ENCODE assay signal across 8 cellular contexts in the genomic region with DNA sequence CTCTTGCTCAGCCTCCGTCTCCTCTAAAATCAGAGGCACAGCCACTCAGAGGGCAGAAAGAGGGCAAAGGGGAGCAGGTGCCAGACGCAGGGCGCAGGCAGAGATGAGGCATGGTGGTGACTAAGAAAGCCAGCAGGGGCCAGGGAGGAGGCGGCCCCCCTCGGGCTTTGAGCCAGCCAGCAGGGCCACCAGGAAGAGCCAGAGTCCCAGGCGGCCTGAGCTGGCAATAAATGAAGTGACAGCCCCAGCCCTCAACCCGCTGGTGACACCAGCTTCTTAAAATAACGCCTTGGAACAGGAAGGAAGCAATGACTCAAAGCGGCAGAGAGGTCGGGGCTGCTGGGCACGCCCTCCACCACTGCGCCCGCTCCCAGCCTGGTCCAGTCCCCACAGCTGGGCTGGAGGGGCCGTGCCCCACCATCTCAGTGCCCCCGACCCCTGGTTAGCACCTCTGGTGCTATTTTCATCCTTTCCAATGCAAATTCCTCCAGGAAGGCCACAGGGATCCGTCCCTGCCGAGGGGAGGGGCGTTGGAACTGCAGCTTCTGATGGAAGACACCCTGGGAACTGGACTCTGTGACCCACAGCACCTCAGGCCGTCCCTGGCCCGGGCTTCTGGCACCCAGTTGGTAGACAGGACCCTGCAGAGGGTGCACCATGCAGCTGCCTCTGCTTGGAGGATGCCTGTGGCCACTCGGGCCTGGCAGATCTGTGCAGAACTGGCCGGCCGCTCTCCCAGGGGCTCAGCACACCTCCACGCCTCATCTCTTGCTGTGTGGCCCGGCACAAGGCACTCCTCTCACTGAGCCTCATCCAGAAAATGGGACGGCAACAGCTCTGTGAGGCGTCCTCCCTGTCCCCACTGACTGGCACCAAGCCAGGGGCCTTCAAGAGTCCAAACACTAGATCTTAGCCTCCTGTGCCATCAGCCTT.
DNase-seq lines count a peak whose midpoint lies in the region; ATAC-seq and TF ChIP-seq lines count a peak whose summit lies in the region.

No MANE protein-coding gene starts in this region.

- no peak for TF ChIP-seq CTCF in PC-9 (conservative IDR thresholded peaks at IDR 0.05)
- TF ChIP-seq CTCF in fibroblast of villous mesenchyme (IDR thresholded peaks at IDR 0.05; ENCODE audit: insufficient read depth, low read depth, low read length) = no peak

- no peaks in the 10 kb centered on the region for H3K9me2 ChIP-seq in PC-9 (ENCODE audit: insufficient read depth)

- no peaks in the 10 kb centered on the region for H3K36me3 ChIP-seq in PC-9 (ENCODE audit: low read depth)

- H3K9me3 ChIP-seq in PC-9 (ENCODE audit: insufficient read depth, low read depth) = no peaks in the 10 kb centered on the region

- H3F3A ChIP-seq in PC-9 (ENCODE audit: insufficient read depth, low read depth) = peaks cover 28% of the 10 kb centered on the region

- H3K27ac ChIP-seq in PC-9 = peak overlapping the region; percentile 75

- POLR2A ChIA-PET in PC-9 (lab: Charles Lee; ENCODE audit: unreplicated experiment) = interaction anchor here (0.5 to 1.0 kb wide), 7 partner anchors 32 to 88 kb away, joined by 3 to 12 read pairs (median 4); no protein-coding TSS in a partner anchor

- peak; percentile 96 to 97 for DNase-seq in PC-9
- DNase-seq in activated T-helper 1 cell treated with Interleukin-2 at 50 U/mL for 16 hours (ENCODE audit: low read depth) = peak; percentile 74
- DNase-seq in fibroblast of villous mesenchyme (ENCODE audit: low read depth) = peak; percentile 70
- DNase-seq in putamen (ENCODE audit: low spot score) = peak; percentile 53
- DNase-seq in NCI-H2029 treated with DMSO at 0.1 percent for 48 hours (lab: John Stamatoyannopoulos, UW) = no peak
- DNase-seq in DMS114 treated with DMSO at 0.1 percent for 48 hours (lab: John Stamatoyannopoulos, UW; ENCODE audit: unreplicated experiment) = no peak

- no TSS peak for BruUV-seq in PC-9 (replicated peaks; lab: Mats Ljungman, UMichigan)

- H3K4me3 ChIP-seq in PC-9 = peak overlapping the region; percentile 35; the same call in 1 of the 2 replicates
- H3K4me3 ChIP-seq in fibroblast of villous mesenchyme (ENCODE audit: low read depth, low read length) = no peak overlapping the region

- H3K27me3 ChIP-seq in PC-9 (ENCODE audit: insufficient read depth, low read depth) = no peaks in the 10 kb centered on the region

- H3K4me1 ChIP-seq in PC-9 (replicated peaks; ENCODE audit: insufficient read depth) = peaks cover 32% of the 10 kb centered on the region

- intact Hi-C loops in PC-9 (cut with micrococcal nuclease; ENCODE audit: unreplicated experiment) = loop anchor here (1.0 to 5.0 kb wide), 8 partner anchors 12 to 114 kb away; a partner anchor contains a TSS

- no peak overlapping the region for H2AFZ ChIP-seq in PC-9

- CTCF ChIA-PET in PC-9 (lab: Charles Lee) = interaction anchor here (0.5 to 0.9 kb wide), 3 partner anchors 61 to 113 kb away, joined by 3 to 5 read pairs (median 3); no protein-coding TSS in a partner anchor

- no peaks in the 10 kb centered on the region; the same call in 1 of the 2 replicates for H4K20me1 ChIP-seq in PC-9 (ENCODE audit: insufficient read depth)

- H3K4me2 ChIP-seq in PC-9 = peak overlapping the region; percentile 64

- ATAC-seq in GM18868 (IDR thresholded peaks at IDR 0.05; ENCODE audit: unreplicated experiment) (peak; percentile 77), HG02943 (IDR thresholded peaks at IDR 0.05; ENCODE audit: low read depth, unreplicated experiment) (peak; percentile 80)

- H3K79me2 ChIP-seq in PC-9 (ENCODE audit: low read depth) = peaks cover 31% of the 10 kb centered on the region

Comparison
In these comparisons a context has a peak if more than half of its experiments do, and no peak if none do; other contexts are left out.
1. DNase-seq: peak in PC-9 (2 of 2), activated T-helper 1 cell treated with Interleukin-2 at 50 U/mL for 16 hours (single experiment), fibroblast of villous mesenchyme (single experiment) and putamen (single experiment); none in NCI-H2029 treated with DMSO at 0.1 percent for 48 hours (single experiment) and DMS114 treated with DMSO at 0.1 percent for 48 hours (single experiment).